In the genomic region with DNA sequence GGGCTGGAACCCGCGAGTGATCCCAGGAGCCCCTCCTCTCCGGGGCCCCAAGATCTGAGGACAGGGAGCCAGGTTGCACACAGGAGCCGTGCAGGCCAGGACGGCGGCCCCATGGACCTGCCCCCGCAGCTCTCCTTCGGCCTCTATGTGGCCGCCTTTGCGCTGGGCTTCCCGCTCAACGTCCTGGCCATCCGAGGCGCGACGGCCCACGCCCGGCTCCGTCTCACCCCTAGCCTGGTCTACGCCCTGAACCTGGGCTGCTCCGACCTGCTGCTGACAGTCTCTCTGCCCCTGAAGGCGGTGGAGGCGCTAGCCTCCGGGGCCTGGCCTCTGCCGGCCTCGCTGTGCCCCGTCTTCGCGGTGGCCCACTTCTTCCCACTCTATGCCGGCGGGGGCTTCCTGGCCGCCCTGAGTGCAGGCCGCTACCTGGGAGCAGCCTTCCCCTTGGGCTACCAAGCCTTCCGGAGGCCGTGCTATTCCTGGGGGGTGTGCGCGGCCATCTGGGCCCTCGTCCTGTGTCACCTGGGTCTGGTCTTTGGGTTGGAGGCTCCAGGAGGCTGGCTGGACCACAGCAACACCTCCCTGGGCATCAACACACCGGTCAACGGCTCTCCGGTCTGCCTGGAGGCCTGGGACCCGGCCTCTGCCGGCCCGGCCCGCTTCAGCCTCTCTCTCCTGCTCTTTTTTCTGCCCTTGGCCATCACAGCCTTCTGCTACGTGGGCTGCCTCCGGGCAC, we compare ENCODE assay signal across 22 cellular contexts. TPM values are rescaled to one million over a fixed set of nuclear protein-coding genes. Genes with fewer than 3 reads are reported as not detected.
DNase-seq lines count a peak whose midpoint lies in the region; ATAC-seq and TF ChIP-seq lines count a peak whose summit lies in the region.
"Had no signal": no experiment of that assay in that cellular context is flagged by ENCODE, and none has a peak within 500 bp of the region (broad histone marks: within the 10 kb centered on the region; RNA-seq: fewer than 3 reads in every experiment).

No MANE protein-coding gene starts in this region.

- BruUV-seq in Calu3 (replicated peaks; lab: Mats Ljungman, UMichigan): no TSS peak

- H3K4me2 ChIP-seq in BLaER1 treated with 17β-estradiol and CSF1 and Interleukin-3, amounts not matched to agents 10 nM and 100 nM: peak overlapping the region; percentile 80 to 98 (median 92)
- H3K4me2 ChIP-seq: neural progenitor cell had no signal

- intact Hi-C loops in ovary (cut with DNase I): loop anchor here in 3 of 4 donors (5.0 to 10.0 kb wide), 3 partner anchors 79 to 146 kb away; a partner anchor contains a TSS
- intact Hi-C loops in Calu3 (cut with micrococcal nuclease; ENCODE audit: unreplicated experiment): loop anchor here (1.0 kb wide), 2 partner anchors 117 to 144 kb away; no protein-coding TSS in a partner anchor

- no peaks in the 10 kb centered on the region for H3K9me3 Mint-ChIP-seq in Calu3 (ENCODE audit: low read depth, unreplicated experiment)
- H3K9me3 Mint-ChIP-seq: activated T-cell treated with anti-CD3 and anti-CD28 coated beads, Interleukin-2, amount 50 U/mL, for 72 hours; H9; neural progenitor cell had no signal

- no peaks in the 10 kb centered on the region for H3K4me1 Mint-ChIP-seq in Calu3 (ENCODE audit: low read depth, unreplicated experiment)

- H3K4me3 ChIP-seq in BLaER1 treated with 17β-estradiol and CSF1 and Interleukin-3, amounts not matched to agents 10 nM and 100 nM: peak overlapping the region; percentile 31 to 66 (median 47); a peak in 19 of 20 replicates
- H3K4me3 ChIP-seq in endocrine pancreas (ENCODE audit: control insufficient read depth, insufficient read depth, low read length) (no peak overlapping the region), ovary (no peak overlapping the region)
- H3K4me3 ChIP-seq: neural progenitor cell, thyroid gland had no signal

- ATAC-seq in HG02852 (IDR thresholded peaks at IDR 0.05; ENCODE audit: unreplicated experiment) (no peak), GM18511 (IDR thresholded peaks at IDR 0.05; ENCODE audit: unreplicated experiment) (no peak)
- ATAC-seq: activated T-cell treated with anti-CD3 and anti-CD28 coated beads, Interleukin-2, amount 50 U/mL, for 72 hours had no signal

- 88 to 92% (median 90%) methylated on average over 41 to 47 of the region's 47 CpGs for WGBS in ovary, 3 donors

- in situ Hi-C loops in GM13977 (cut with MboI; ENCODE audit: low pct_unique_long_range_greater_than_20kb, low sequenced_read_pairs, unreplicated experiment): no loop called here

- no peak for TF ChIP-seq EP300 in ovary (IDR thresholded peaks at IDR 0.05)

- no peaks in the 10 kb centered on the region for H4K20me1 ChIP-seq in BLaER1 treated with 17β-estradiol and CSF1 and Interleukin-3, amounts not matched to agents 10 nM and 100 nM

- TF ChIP-seq POLR2A in ovary (IDR thresholded peaks at IDR 0.05): no peak

- H3K27ac Mint-ChIP-seq in Calu3 (ENCODE audit: unreplicated experiment): no peak overlapping the region
- H3K27ac Mint-ChIP-seq: activated T-cell treated with anti-CD3 and anti-CD28 coated beads, Interleukin-2, amount 50 U/mL, for 72 hours had no signal

- H3K4me3 Mint-ChIP-seq in Calu3 (ENCODE audit: low read depth, unreplicated experiment): no peak overlapping the region
- H3K4me3 Mint-ChIP-seq: activated T-cell treated with anti-CD3 and anti-CD28 coated beads, Interleukin-2, amount 50 U/mL, for 72 hours; neural progenitor cell had no signal

- peaks cover 0 to 20% (median 0%) of the 10 kb centered on the region in 11 experiments; a peak in 6 of 22 replicates for H3K36me3 ChIP-seq in BLaER1 treated with 17β-estradiol and CSF1 and Interleukin-3, amounts not matched to agents 10 nM and 100 nM
- H3K36me3 ChIP-seq in endocrine pancreas (ENCODE audit: control insufficient read depth, insufficient read depth, low read length) (no peaks in the 10 kb centered on the region), ovary (no peaks in the 10 kb centered on the region)
- H3K36me3 ChIP-seq: neural progenitor cell, thyroid gland had no signal

- peaks cover 65% of the 10 kb centered on the region for H3K27me3 Mint-ChIP-seq in Calu3 (ENCODE audit: unreplicated experiment)

- peaks cover 90 to 100% (median 95%) of the 10 kb centered on the region in 10 experiments for H3K4me1 ChIP-seq in BLaER1 treated with 17β-estradiol and CSF1 and Interleukin-3, amounts not matched to agents 10 nM and 100 nM
- H3K4me1 ChIP-seq in endocrine pancreas (ENCODE audit: control insufficient read depth, insufficient read depth, low read length): no peaks in the 10 kb centered on the region
- peaks cover 3% of the 10 kb centered on the region for H3K4me1 ChIP-seq in ovary (ENCODE audit: insufficient read depth)
- H3K4me1 ChIP-seq: foreskin keratinocyte, neural progenitor cell had no signal

- peak overlapping the region; percentile 81 to 97 (median 91) for H3K27ac ChIP-seq in BLaER1 treated with 17β-estradiol and CSF1 and Interleukin-3, amounts not matched to agents 10 nM and 100 nM
- H3K27ac ChIP-seq in ovary: no peak overlapping the region
- H3K27ac ChIP-seq: foreskin keratinocyte, neural progenitor cell, thyroid gland had no signal

- no peaks in the 10 kb centered on the region for H3K9me3 ChIP-seq in BLaER1 treated with 17β-estradiol and CSF1 and Interleukin-3, amounts not matched to agents 10 nM and 100 nM (replicated peaks in 1 of 11)
- H3K9me3 ChIP-seq in endocrine pancreas (ENCODE audit: control insufficient read depth, low read length) (no peaks in the 10 kb centered on the region), ovary (no peaks in the 10 kb centered on the region)
- H3K9me3 ChIP-seq: thyroid gland had no signal

- H3K9ac ChIP-seq in BLaER1 treated with 17β-estradiol and CSF1 and Interleukin-3, amounts not matched to agents 10 nM and 100 nM: peak overlapping the region; percentile 70 to 84 (median 77)
- H3K9ac ChIP-seq in endocrine pancreas (ENCODE audit: control insufficient read depth, insufficient read depth, low read length): peak overlapping the region; percentile 90
- H3K9ac ChIP-seq: neural progenitor cell had no signal

- H3K36me3 Mint-ChIP-seq in Calu3 (ENCODE audit: insufficient read depth, unreplicated experiment): no peaks in the 10 kb centered on the region
- H3K36me3 Mint-ChIP-seq: neural progenitor cell had no signal

- DNase-seq in GM13977 (ENCODE audit: low spot score) (peak; percentile 16), ovary (peak; percentile 12 to 39 (median 21)), NCI-H2029 (lab: John Stamatoyannopoulos, UW) (no peak), Calu3 (no peak)
- DNase-seq: activated CD4-positive, alpha-beta T cell treated with anti-CD3 and anti-CD28 coated beads, Interleukin-2, amount 50 U/mL, for 4 hours; activated T-cell treated with anti-CD3 and anti-CD28 coated beads, Interleukin-2, amount 50 U/mL, for 72 hours; foreskin keratinocyte; H9; NCI-H1436 treated with DMSO at 0.1 percent for 48 hours; NCI-H2171 treated with DMSO at 0.1 percent for 48 hours; NCI-H69; retina; SIG-M5; stimulated activated naive CD4-positive, alpha-beta T cell; thyroid gland had no signal

- CTCF ChIA-PET in Calu3 (lab: Charles Lee): interaction anchor here (2.6 kb wide), 1 partner anchor 117 kb away, joined by 27 read pairs; no protein-coding TSS in a partner anchor

- TF ChIP-seq CTCF in GM13977 (IDR thresholded peaks at IDR 0.05; ENCODE audit: extremely low read depth, insufficient read depth, missing control alignments) (no peak), ovary (IDR thresholded peaks at IDR 0.05) (no peak), Calu3 (IDR thresholded peaks at IDR 0.05; ENCODE audit: unreplicated experiment) (no peak)

- H3K27me3 ChIP-seq in BLaER1 treated with 17β-estradiol and CSF1 and Interleukin-3, amounts not matched to agents 10 nM and 100 nM: no peaks in the 10 kb centered on the region
- no peaks in the 10 kb centered on the region for H3K27me3 ChIP-seq in endocrine pancreas (ENCODE audit: control insufficient read depth, insufficient read depth, low read length)
- H3K27me3 ChIP-seq in ovary: no peaks in the 10 kb centered on the region
- H3K27me3 ChIP-seq: thyroid gland had no signal

RNA-seq across cellular contexts. Expression of a gene that starts 3.9 kb away (rescaled TPM):
- total RNA-seq in ovary (1 to 10 TPM in 5 of 7 donors, under 1 TPM in 2; 0.11 to 5.0 (median 1.8) TPM), Calu3 (2022) (not detected in 2 replicates)
- under 1 TPM; 0.32 to 0.67 TPM for polyA plus RNA-seq in ovary
- total RNA-seq: foreskin keratinocyte, H9, MCF 10A, thyroid gland had no signal
- polyA plus RNA-seq: foreskin keratinocyte had no signal

RNA-seq across cellular contexts. Expression of a gene that starts 6.7 kb away (rescaled TPM):
- total RNA-seq in ovary: under 1 TPM in 4 of 7 donors, not detected in 3; 0.15 to 0.43 (median 0.21) TPM
- polyA plus RNA-seq in ovary: under 1 TPM in 1 of 2 donors, not detected in 1; 0.12 TPM
- total RNA-seq in Calu3 (2022): not detected in 2 replicates
- total RNA-seq: epithelial cell of proximal tubule, foreskin keratinocyte, H9, MCF 10A had no signal
- polyA plus RNA-seq: foreskin keratinocyte had no signal

RNA-seq across cellular contexts. Expression of a gene that starts 19.3 kb away (rescaled TPM):
- total RNA-seq in ovary (not detected), Calu3 (2022) (not detected in 2 replicates)
- not detected for polyA plus RNA-seq in ovary
- total RNA-seq: epithelial cell of proximal tubule, foreskin keratinocyte, H9, MCF 10A had no signal
- polyA plus RNA-seq: foreskin keratinocyte had no signal

RNA-seq across cellular contexts. Expression of a gene that starts 22.6 kb away (rescaled TPM):
- 100 to 1,000 TPM in 5 of 7 donors, 10 to 100 TPM in 2; 54.2 to 264 (median 137) TPM for total RNA-seq in ovary
- polyA plus RNA-seq in ovary: 10 to 100 TPM; 79.4 to 94.2 TPM
- 5.9 and 7.6 TPM in 2 replicates for total RNA-seq in Calu3 (2022)
- total RNA-seq: foreskin keratinocyte, H9 had no signal
- polyA plus RNA-seq: foreskin keratinocyte had no signal

RNA-seq across cellular contexts. Expression of a gene that starts 59.6 kb away (rescaled TPM):
- total RNA-seq in ovary (100 to 1,000 TPM in 3 of 7 donors, 10 to 100 TPM in 4; 58.0 to 146 (median 94.2) TPM), Calu3 (2022) (not detected in 2 replicates)
- polyA plus RNA-seq in ovary: 100 to 1,000 TPM in 1 of 2 donors, 1 to 10 TPM in 1; 1.1 to 106 TPM
- total RNA-seq: epithelial cell of proximal tubule, foreskin keratinocyte, H9, MCF 10A had no signal
- polyA plus RNA-seq: foreskin keratinocyte had no signal

Comparison
In these comparisons a context has a peak if more than half of its experiments do, and no peak if none do; other contexts are left out.
1. H3K27ac ChIP-seq: peak in BLaER1 treated with 17β-estradiol and CSF1 and Interleukin-3, amounts not matched to agents 10 nM and 100 nM (11 of 11); none in ovary (0 of 2).
2. H3K4me3 ChIP-seq: peak in BLaER1 treated with 17β-estradiol and CSF1 and Interleukin-3, amounts not matched to agents 10 nM and 100 nM (10 of 10); none in endocrine pancreas (single experiment) and ovary (single experiment).
3. DNase-seq: peak in GM13977 (single experiment) and ovary (5 of 5); none in NCI-H2029 (single experiment) and Calu3 (single experiment).